Comparison of ENCODE assay signal across 11 cellular contexts in genomic region chr7:117435475-117436043, GRCh38. TPM values are rescaled to one million over a fixed set of nuclear protein-coding genes. Genes with fewer than 3 reads are reported as not detected.
DNase-seq lines count a peak whose midpoint lies in the region; ATAC-seq and TF ChIP-seq lines count a peak whose summit lies in the region.
"Had no signal": no experiment of that assay in that cellular context is flagged by ENCODE, and none has a peak within 500 bp of the region (broad histone marks: within the 10 kb centered on the region; RNA-seq: fewer than 3 reads in every experiment).

No MANE protein-coding gene starts in this region.

- TF ChIP-seq CTCF in coronary artery (IDR thresholded peaks at IDR 0.05), result no peak

- H3K4me3 Mint-ChIP-seq in activated T-cell treated with anti-CD3 and anti-CD28 coated beads, Interleukin-2, amount 50 U/mL, for 4 hours, result no peak overlapping the region
- H3K4me3 Mint-ChIP-seq in stimulated activated effector memory CD8-positive, alpha-beta T cell treated with anti-CD3 and anti-CD28 coated beads, Interleukin-12 subunit alpha, Interleukin-12 subunit beta, amount 100 ng/mL, for 72 hours, result no peak overlapping the region
- H3K4me3 Mint-ChIP-seq: immature natural killer cell had no signal

- H3K4me1 Mint-ChIP-seq in activated T-cell treated with anti-CD3 and anti-CD28 coated beads, Interleukin-2, amount 50 U/mL, for 4 hours (ENCODE audit: low read depth), result peaks cover 2% of the 10 kb centered on the region
- no peaks in the 10 kb centered on the region for H3K4me1 Mint-ChIP-seq in stimulated activated effector memory CD8-positive, alpha-beta T cell treated with anti-CD3 and anti-CD28 coated beads, Interleukin-12 subunit alpha, Interleukin-12 subunit beta, amount 100 ng/mL, for 72 hours
- H3K4me1 Mint-ChIP-seq: immature natural killer cell had no signal

- H3K36me3 Mint-ChIP-seq in activated T-cell treated with anti-CD3 and anti-CD28 coated beads, Interleukin-2, amount 50 U/mL, for 4 hours (ENCODE audit: insufficient read depth), result no peaks in the 10 kb centered on the region
- H3K36me3 Mint-ChIP-seq in stimulated activated effector memory CD8-positive, alpha-beta T cell treated with anti-CD3 and anti-CD28 coated beads, Interleukin-12 subunit alpha, Interleukin-12 subunit beta, amount 100 ng/mL, for 72 hours, result no peaks in the 10 kb centered on the region
- H3K36me3 Mint-ChIP-seq: immature natural killer cell had no signal

- peak; percentile 43 to 70 for ATAC-seq in activated T-cell treated with anti-CD3 and anti-CD28 coated beads, Interleukin-2, amount 50 U/mL, for 4 hours
- ATAC-seq in HG02678 (IDR thresholded peaks at IDR 0.05; ENCODE audit: unreplicated experiment), result peak; percentile 98
- peak; percentile 69 for ATAC-seq in stimulated activated effector memory CD8-positive, alpha-beta T cell treated with anti-CD3 and anti-CD28 coated beads, Interleukin-12 subunit alpha, Interleukin-12 subunit beta, amount 100 ng/mL, for 72 hours

- no peaks in the 10 kb centered on the region for H3K9me3 Mint-ChIP-seq in activated T-cell treated with anti-CD3 and anti-CD28 coated beads, Interleukin-2, amount 50 U/mL, for 4 hours
- peaks cover 8% of the 10 kb centered on the region for H3K9me3 Mint-ChIP-seq in stimulated activated effector memory CD8-positive, alpha-beta T cell treated with anti-CD3 and anti-CD28 coated beads, Interleukin-12 subunit alpha, Interleukin-12 subunit beta, amount 100 ng/mL, for 72 hours

- H3K27me3 Mint-ChIP-seq in activated T-cell treated with anti-CD3 and anti-CD28 coated beads, Interleukin-2, amount 50 U/mL, for 4 hours (ENCODE audit: low read depth), result no peaks in the 10 kb centered on the region

- no peak for DNase-seq in activated T-cell treated with anti-CD3 and anti-CD28 coated beads, Interleukin-2, amount 50 U/mL, for 4 hours
- no peak for DNase-seq in activated T-cell treated with anti-CD3 and anti-CD28 coated beads, Interleukin-2, amount 50 U/mL, for 48 hours
- DNase-seq in HT-29 (ENCODE audit: low spot score) (peak; percentile 40), Kasumi-1 (lab: John Stamatoyannopoulos, UW) (no peak), coronary artery (ENCODE audit: low spot score) (no peak), NCI-H69 (lab: John Stamatoyannopoulos, UW) (no peak)
- no peak for DNase-seq in stimulated activated effector memory CD8-positive, alpha-beta T cell treated with anti-CD3 and anti-CD28 coated beads, Interleukin-12 subunit alpha, Interleukin-12 subunit beta, amount 100 ng/mL, for 72 hours (ENCODE audit: low spot score in 2 of 2)
- DNase-seq: ACHN, immature natural killer cell, NCI-H1930 had no signal

- no peak overlapping the region for H3K27ac Mint-ChIP-seq in stimulated activated effector memory CD8-positive, alpha-beta T cell treated with anti-CD3 and anti-CD28 coated beads, Interleukin-12 subunit alpha, Interleukin-12 subunit beta, amount 100 ng/mL, for 72 hours
- H3K27ac Mint-ChIP-seq: immature natural killer cell had no signal

- H3K4me3 ChIP-seq in coronary artery, result no peak overlapping the region

- no peak overlapping the region for H3K27ac ChIP-seq in coronary artery

RNA-seq across cellular contexts. Expression of gene ASZ1, which starts 8.3 kb away (rescaled TPM):
- total RNA-seq in activated T-cell treated with anti-CD3 and anti-CD28 coated beads, Interleukin-2, amount 50 U/mL, for 4 hours, result not detected
- not detected in 2 replicates for total RNA-seq in HT-29 (2014; rRNA removed; shearing (Covaris generic))

RNA-seq across cellular contexts. Expression of gene CFTR, which starts 44.3 kb away (rescaled TPM):
- total RNA-seq in activated T-cell treated with anti-CD3 and anti-CD28 coated beads, Interleukin-2, amount 50 U/mL, for 4 hours, result under 1 TPM; 0.05 to 0.16 (median 0.10) TPM
- 34.2 and 39.9 TPM in 2 replicates for total RNA-seq in HT-29 (2014; rRNA removed; shearing (Covaris generic))

Comparison
In these comparisons a context has a peak if more than half of its experiments do, and no peak if none do; other contexts are left out.
1. RNA of gene CFTR, which starts 44.3 kb away (total RNA-seq): 34.2 to 39.9 TPM in HT-29; 0.05 to 0.16 TPM in activated T-cell treated with anti-CD3 and anti-CD28 coated beads, Interleukin-2, amount 50 U/mL, for 4 hours; every median in the first group is over 10 times any median in the second.
2. Peak in every context shown above with its lines, with median percentiles within 50 percentile points of each other: ATAC-seq.